In the genomic region with DNA sequence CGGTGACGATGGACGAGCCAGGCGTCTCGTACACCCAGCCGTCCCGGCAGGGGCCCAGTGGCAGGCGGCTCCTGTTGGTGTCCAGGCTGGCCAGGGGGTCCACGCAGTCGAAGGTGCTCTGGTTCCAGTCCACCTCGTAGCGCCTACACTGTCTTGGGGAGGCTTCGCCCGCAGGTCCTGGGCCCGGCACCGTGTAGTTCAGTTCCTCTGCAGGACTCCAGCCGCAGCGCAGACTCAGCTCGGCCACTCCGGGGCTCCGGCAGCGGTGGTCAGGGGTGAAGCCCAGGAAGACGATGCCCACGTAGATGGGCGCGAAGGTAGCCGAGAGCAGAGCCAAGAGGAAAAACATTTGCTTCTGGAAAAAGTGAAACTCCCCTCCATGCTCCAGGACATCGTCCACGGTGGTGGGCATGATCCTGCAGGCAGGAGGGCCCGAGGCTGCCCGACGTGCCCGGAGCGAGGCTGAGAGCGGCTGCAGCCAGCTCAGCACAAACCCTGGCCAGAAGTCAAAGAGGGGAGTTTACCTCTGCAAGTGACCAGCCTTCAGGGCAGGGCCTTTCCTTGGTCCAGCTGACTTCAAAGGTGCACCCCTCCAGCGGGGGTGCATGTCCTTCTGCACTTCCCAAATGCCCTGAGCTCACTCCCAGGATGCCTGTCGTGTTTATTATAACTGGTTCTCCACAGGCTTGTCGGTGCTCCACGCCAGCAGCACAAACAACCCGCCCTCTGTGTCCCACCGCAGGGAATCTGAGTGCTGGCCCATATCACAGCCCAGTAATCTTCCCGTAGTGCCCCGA, we compare ENCODE assay signal across 20 cellular contexts. TPM values are rescaled to one million over a fixed set of nuclear protein-coding genes. Genes with fewer than 3 reads are reported as not detected.
DNase-seq lines count a peak whose midpoint lies in the region; ATAC-seq and TF ChIP-seq lines count a peak whose summit lies in the region.
"Had no signal": no experiment of that assay in that cellular context is flagged by ENCODE, and none has a peak within 500 bp of the region (broad histone marks: within the 10 kb centered on the region; RNA-seq: fewer than 3 reads in every experiment).

Gene SLC22A2, minus strand, starts transcription at position 476 of the 797 bp plus-strand sequence. Its CDS starts 64 bp downstream, at position 412.

- H3K9me3 ChIP-seq in HEK293 (ENCODE audit: control insufficient read depth, insufficient read depth, low read depth, low read length) (no peaks in the 10 kb centered on the region), testis (no peaks in the 10 kb centered on the region)
- H3K9me3 ChIP-seq: right atrium auricular region had no signal

- TF ChIP-seq CTCF in HEK293 (tag by site-specific recombination; IDR thresholded peaks at IDR 0.05) (no peak), epithelial cell of proximal tubule (conservative IDR thresholded peaks at IDR 0.05; ENCODE audit: low read depth, low read length) (no peak), nephron (IDR thresholded peaks at IDR 0.05; ENCODE audit: unreplicated experiment in 3 of 3) (no peak), testis (IDR thresholded peaks at IDR 0.05) (no peak)

- no peak within 1 kb of the TSS for H3K27ac ChIP-seq in HEK293 (ENCODE audit: extremely low read depth, low read depth, low read length)
- peak within 1 kb of the TSS in 1 of 2 donors; percentile 20 for H3K27ac ChIP-seq in testis
- H3K27ac ChIP-seq: right atrium auricular region had no signal

- no peak within 1 kb of the TSS for H3K4me3 Mint-ChIP-seq in nephron
- H3K4me3 Mint-ChIP-seq: activated CD4-positive, alpha-beta memory T cell treated with anti-CD3 and anti-CD28 coated beads for 36 hours; activated naive CD4-positive, alpha-beta T cell treated with anti-CD3 and anti-CD28 coated beads for 36 hours; HFFc6 had no signal

- H3K36me3 Mint-ChIP-seq in nephron (ENCODE audit: low read depth): no peaks in the 10 kb centered on the region
- H3K36me3 Mint-ChIP-seq: activated CD4-positive, alpha-beta memory T cell treated with anti-CD3 and anti-CD28 coated beads for 36 hours had no signal

- peaks cover 23% of the 10 kb centered on the region for H3K27me3 Mint-ChIP-seq in nephron (ENCODE audit: low read depth)

- peaks cover 45% of the 10 kb centered on the region for H3K4me1 Mint-ChIP-seq in nephron

- no peaks in the 10 kb centered on the region for H3K36me3 ChIP-seq in HEK293 (ENCODE audit: control insufficient read depth in 2 of 2, insufficient read depth in 1 of 2, low read length in 2 of 2)
- H3K36me3 ChIP-seq in testis (ENCODE audit: low read depth, missing control alignments): no peaks in the 10 kb centered on the region
- H3K36me3 ChIP-seq: right atrium auricular region had no signal

- CTCF ChIA-PET in HEK293 (lab: Yijun Ruan, JAX): interaction anchor here (0.6 kb wide), 1 partner anchor 82 kb away, joined by 4 read pairs; no protein-coding TSS in a partner anchor

- no peak for DNase-seq in epithelial cell of proximal tubule (ENCODE audit: low read depth)
- no peak for DNase-seq in testis
- DNase-seq in ACHN: no peak
- DNase-seq: activated CD4-positive, alpha-beta memory T cell treated with anti-CD3 and anti-CD28 coated beads for 36 hours; activated naive CD4-positive, alpha-beta T cell treated with anti-CD3 and anti-CD28 coated beads for 36 hours; DMS79; HFFc6; Karpas-422; NCI-H1694 treated with DMSO at 0.1 percent for 48 hours; NCI-H526 treated with DMSO at 0.1 percent for 48 hours; substantia nigra had no signal

- in situ Hi-C loops in ACHN (cut with HindIII; ENCODE audit: low pct_ligation_motif_present, low pct_unique_long_range_greater_than_20kb, low sequenced_read_pairs): no loop called here

- POLR2A ChIA-PET in HEK293 (lab: Yijun Ruan, JAX): no interaction called here

- TF ChIP-seq POLR2A in testis (IDR thresholded peaks at IDR 0.05): no peak

- 52 to 77% methylated on average over 38 to 43 of the region's 43 CpGs for WGBS in testis, 2 donors

- ATAC-seq in HG03159 (IDR thresholded peaks at IDR 0.05; ENCODE audit: unreplicated experiment) (no peak), GM19395 (IDR thresholded peaks at IDR 0.05; ENCODE audit: unreplicated experiment) (no peak)
- ATAC-seq: GM12878 had no signal

- H3K4me3 ChIP-seq in HEK293 (ENCODE audit: low read depth, low read length): no peak within 1 kb of the TSS
- peak within 1 kb of the TSS; percentile 58 for H3K4me3 ChIP-seq in epithelial cell of proximal tubule (ENCODE audit: low read depth, low read length)
- peak within 1 kb of the TSS; percentile 3 to 10 for H3K4me3 ChIP-seq in testis
- H3K4me3 ChIP-seq: GM12878, right atrium auricular region had no signal

- no peaks in the 10 kb centered on the region for H3K27me3 ChIP-seq in testis
- H3K27me3 ChIP-seq: right atrium auricular region had no signal

- intact Hi-C loops in testis (cut with DNase I; ENCODE audit: low total_unique reads): no loop called here

- H3K27ac Mint-ChIP-seq in nephron: peak within 1 kb of the TSS; percentile 49 to 85 (median 69)
- H3K27ac Mint-ChIP-seq: activated CD4-positive, alpha-beta memory T cell treated with anti-CD3 and anti-CD28 coated beads for 36 hours; activated naive CD4-positive, alpha-beta T cell treated with anti-CD3 and anti-CD28 coated beads for 36 hours; HFFc6 had no signal

- H3K9me3 Mint-ChIP-seq in nephron: no peaks in the 10 kb centered on the region
- H3K9me3 Mint-ChIP-seq: activated CD4-positive, alpha-beta memory T cell treated with anti-CD3 and anti-CD28 coated beads for 36 hours; activated naive CD4-positive, alpha-beta T cell treated with anti-CD3 and anti-CD28 coated beads for 36 hours had no signal

- H3K4me1 ChIP-seq in HEK293 (ENCODE audit: control insufficient read depth, insufficient read depth, low read length): peaks cover 15% of the 10 kb centered on the region
- peaks cover 3% of the 10 kb centered on the region for H3K4me1 ChIP-seq in testis
- H3K4me1 ChIP-seq: right atrium auricular region had no signal

TF ChIP-seq in HEK293, 187 proteins besides CTCF, POLR2A, EP300 and RAD21:
- TF ChIP-seq ZNF169 (tag by site-specific recombination; IDR thresholded peaks at IDR 0.05) (no peak), ZIC2 (tag by site-specific recombination; IDR thresholded peaks at IDR 0.05) (peak; percentile 73), ZBTB7A (tag by site-specific recombination; IDR thresholded peaks at IDR 0.05; ENCODE audit: low read depth) (no peak)

RNA-seq across cellular contexts. Expression of gene SLC22A2, which starts in this region (rescaled TPM):
- total RNA-seq in epithelial cell of proximal tubule (not detected in 2 replicates), testis (under 1 TPM; 0.24 to 0.99 TPM)
- 0.34 TPM for polyA plus RNA-seq in testis (ENCODE audit: insufficient read depth, low read depth, low replicate concordance)
- total RNA-seq: activated CD4-positive, alpha-beta memory T cell treated with anti-CD3 and anti-CD28 coated beads for 36 hours; activated naive CD4-positive, alpha-beta T cell treated with anti-CD3 and anti-CD28 coated beads for 36 hours; cardiac septum; GM12878; HFFc6; liver; omental fat pad; right atrium auricular region had no signal
- polyA plus RNA-seq: liver had no signal
